In genomic region chr13:92321174-92321573, GRCh38 we compare ENCODE assay signal across 27 cellular contexts.
"Had no signal": no experiment of that assay in that cellular context is flagged by ENCODE, and none has a peak within 500 bp of the region (broad histone marks: within the 10 kb centered on the region; RNA-seq: fewer than 3 reads in every experiment).

No MANE protein-coding gene starts in this region.

- H3K9me3 Mint-ChIP-seq: stimulated activated effector memory CD8-positive, alpha-beta T cell treated with anti-CD3 and anti-CD28 coated beads, Interleukin-12 subunit alpha, Interleukin-12 subunit beta, amount 100 ng/mL, for 72 hours; stimulated activated naive B cell treated with anti-CD40 and anti-IgM and Interleukin-4, amounts not matched to agents 10 μg/mL and 1 μg/mL and 100 μg/mL, for 72 hours; stimulated activated naive CD8-positive, alpha-beta T cell treated with anti-CD3 and anti-CD28 coated beads, Interleukin-15, amount 100 ng/mL, for 72 hours; stimulated activated naive CD8-positive, alpha-beta T cell treated with anti-CD3 and anti-CD28 coated beads, Interleukin-15, Interleukin-2, amounts not matched to agents 100 ng/mL and 50 ng/mL, for 24 hours; type B pancreatic cell had no signal

- H3K36me3 Mint-ChIP-seq: stimulated activated effector memory CD8-positive, alpha-beta T cell treated with anti-CD3 and anti-CD28 coated beads, Interleukin-12 subunit alpha, Interleukin-12 subunit beta, amount 100 ng/mL, for 72 hours; stimulated activated memory B cell treated with anti-CD40 and anti-IgM and Interleukin-4, amounts not matched to agents 10 μg/mL and 1 μg/mL and 100 μg/mL, for 72 hours; stimulated activated naive B cell treated with anti-CD40 and anti-IgM and Interleukin-4, amounts not matched to agents 10 μg/mL and 1 μg/mL and 100 μg/mL, for 72 hours; type B pancreatic cell had no signal

- H3K4me1 Mint-ChIP-seq: stimulated activated effector memory CD8-positive, alpha-beta T cell treated with anti-CD3 and anti-CD28 coated beads, Interleukin-12 subunit alpha, Interleukin-12 subunit beta, amount 100 ng/mL, for 72 hours; stimulated activated memory B cell treated with anti-CD40 and anti-IgM and Interleukin-4, amounts not matched to agents 10 μg/mL and 1 μg/mL and 100 μg/mL, for 72 hours; stimulated activated naive B cell treated with anti-CD40 and anti-IgM and Interleukin-4, amounts not matched to agents 10 μg/mL and 1 μg/mL and 100 μg/mL, for 72 hours; stimulated activated naive CD8-positive, alpha-beta T cell treated with anti-CD3 and anti-CD28 coated beads, Interleukin-15, amount 100 ng/mL, for 72 hours had no signal

- H3K4me3 ChIP-seq: stomach, suprapubic skin, testis, thoracic aorta, thyroid gland, tibial artery, tibial nerve, transverse colon, upper lobe of left lung, upper lobe of right lung, uterus, vagina had no signal

- DNase-seq: stimulated activated CD4-positive, alpha-beta T cell treated with anti-CD3 and anti-CD28 coated beads, Interleukin-4, amount 100 ng/mL, for 1 hour; stimulated activated CD4-positive, alpha-beta T cell treated with anti-CD3 and anti-CD28 coated beads, Interleukin-4, amount 100 ng/mL, for 24 hours; stimulated activated CD4-positive, alpha-beta T cell treated with anti-CD3 and anti-CD28 coated beads, Interleukin-4, amount 100 ng/mL, for 4 hours; stimulated activated CD8-positive, alpha-beta memory T cell treated with anti-CD3 and anti-CD28 coated beads, Interleukin-4, amount 100 ng/mL, for 48 hours; stimulated activated naive B cell treated with anti-CD40 and anti-IgM and Interleukin-4, amounts not matched to agents 10 μg/mL and 1 μg/mL and 100 μg/mL, for 72 hours; stimulated activated naive CD4-positive, alpha-beta T cell; stimulated activated naive CD4-positive, alpha-beta T cell treated with Interleukin-2 at 50 U/mL for 16 hours; stimulated activated naive CD8-positive, alpha-beta T cell treated with anti-CD3 and anti-CD28 coated beads, Interleukin-15, amount 100 ng/mL, for 72 hours; stimulated activated naive CD8-positive, alpha-beta T cell treated with anti-CD3 and anti-CD28 coated beads, Interleukin-15, Interleukin-2, amounts not matched to agents 100 U/mL and 50 U/mL, for 24 hours; stomach; substantia nigra; testis; thyroid gland; tibial artery; transverse colon; trophoblast cell; upper lobe of left lung; upper lobe of right lung; uterus had no signal

- ATAC-seq: stimulated activated effector memory CD8-positive, alpha-beta T cell treated with anti-CD3 and anti-CD28 coated beads, Interleukin-12 subunit alpha, Interleukin-12 subunit beta, amount 100 ng/mL, for 72 hours; stimulated activated memory B cell treated with anti-CD40 and anti-IgM and Interleukin-4, amounts not matched to agents 10 μg/mL and 1 μg/mL and 100 μg/mL, for 72 hours; stimulated activated naive B cell treated with anti-CD40 and anti-IgM and Interleukin-4, amounts not matched to agents 10 μg/mL and 1 μg/mL and 100 μg/mL, for 72 hours; stimulated activated naive CD8-positive, alpha-beta T cell treated with anti-CD3 and anti-CD28 coated beads, Interleukin-15, amount 100 ng/mL, for 72 hours; stimulated activated naive CD8-positive, alpha-beta T cell treated with anti-CD3 and anti-CD28 coated beads, Interleukin-15, Interleukin-2, amounts not matched to agents 100 U/mL and 50 U/mL, for 24 hours; upper lobe of right lung had no signal

- H3K27ac Mint-ChIP-seq: stimulated activated effector memory CD8-positive, alpha-beta T cell treated with anti-CD3 and anti-CD28 coated beads, Interleukin-12 subunit alpha, Interleukin-12 subunit beta, amount 100 ng/mL, for 72 hours; stimulated activated memory B cell treated with anti-CD40 and anti-IgM and Interleukin-4, amounts not matched to agents 10 μg/mL and 1 μg/mL and 100 μg/mL, for 72 hours; stimulated activated naive B cell treated with anti-CD40 and anti-IgM and Interleukin-4, amounts not matched to agents 10 μg/mL and 1 μg/mL and 100 μg/mL, for 72 hours; stimulated activated naive CD8-positive, alpha-beta T cell treated with anti-CD3 and anti-CD28 coated beads, Interleukin-15, amount 100 ng/mL, for 72 hours; stimulated activated naive CD8-positive, alpha-beta T cell treated with anti-CD3 and anti-CD28 coated beads, Interleukin-15, Interleukin-2, amounts not matched to agents 100 ng/mL and 50 ng/mL, for 24 hours; type B pancreatic cell had no signal

- H3K4me3 Mint-ChIP-seq: stimulated activated effector memory CD8-positive, alpha-beta T cell treated with anti-CD3 and anti-CD28 coated beads, Interleukin-12 subunit alpha, Interleukin-12 subunit beta, amount 100 ng/mL, for 72 hours; stimulated activated memory B cell treated with anti-CD40 and anti-IgM and Interleukin-4, amounts not matched to agents 10 μg/mL and 1 μg/mL and 100 μg/mL, for 72 hours; stimulated activated naive B cell treated with anti-CD40 and anti-IgM and Interleukin-4, amounts not matched to agents 10 μg/mL and 1 μg/mL and 100 μg/mL, for 72 hours; stimulated activated naive CD8-positive, alpha-beta T cell treated with anti-CD3 and anti-CD28 coated beads, Interleukin-15, amount 100 ng/mL, for 72 hours; stimulated activated naive CD8-positive, alpha-beta T cell treated with anti-CD3 and anti-CD28 coated beads, Interleukin-15, Interleukin-2, amounts not matched to agents 100 ng/mL and 50 ng/mL, for 24 hours; type B pancreatic cell had no signal

- H3K27me3 Mint-ChIP-seq: stimulated activated memory B cell treated with anti-CD40 and anti-IgM and Interleukin-4, amounts not matched to agents 10 μg/mL and 1 μg/mL and 100 μg/mL, for 72 hours; stimulated activated naive B cell treated with anti-CD40 and anti-IgM and Interleukin-4, amounts not matched to agents 10 μg/mL and 1 μg/mL and 100 μg/mL, for 72 hours; stimulated activated naive CD8-positive, alpha-beta T cell treated with anti-CD3 and anti-CD28 coated beads, Interleukin-15, amount 100 ng/mL, for 72 hours; stimulated activated naive CD8-positive, alpha-beta T cell treated with anti-CD3 and anti-CD28 coated beads, Interleukin-15, Interleukin-2, amounts not matched to agents 100 ng/mL and 50 ng/mL, for 24 hours; type B pancreatic cell had no signal

- H3K27ac ChIP-seq: stomach, suprapubic skin, testis, thoracic aorta, thyroid gland, tibial artery, tibial nerve, transverse colon, upper lobe of left lung, upper lobe of right lung, uterus, vagina had no signal
